In genomic region chr20:19137641-19138040, GRCh38 we compare ENCODE assay signal across 25 cellular contexts.
A peak's percentile ranks its signal among the peaks of the same experiment; 100 is the strongest.
DNase-seq lines count a peak whose midpoint lies in the region; ATAC-seq and TF ChIP-seq lines count a peak whose summit lies in the region.
"Had no signal": no experiment of that assay in that cellular context is flagged by ENCODE, and none has a peak within 500 bp of the region (broad histone marks: within the 10 kb centered on the region; RNA-seq: fewer than 3 reads in every experiment).

No MANE protein-coding gene starts in this region.

- intact Hi-C loops in thyroid gland (cut with DNase I): no loop called here

- H3K4me1 ChIP-seq in thyroid gland: no peaks in the 10 kb centered on the region
- H3K4me1 ChIP-seq in CD8-positive, alpha-beta memory T cell (ENCODE audit: insufficient read depth, low read length): no peaks in the 10 kb centered on the region
- H3K4me1 ChIP-seq: adrenal gland, esophagus muscularis mucosa, prostate gland had no signal

- 77 to 79% methylated on average over 3 of the region's 3 CpGs for WGBS in thyroid gland, 2 donors

- H3K36me3 Mint-ChIP-seq in CD8-positive, alpha-beta memory T cell: peaks cover 0 to 2% (median 0%) of the 10 kb centered on the region in 3 donors
- H3K36me3 Mint-ChIP-seq: activated CD8-positive, alpha-beta memory T cell treated with anti-CD3 and anti-CD28 coated beads, Interleukin-2, amount 10 ng/mL, durations not matched to agents 7 days and 5 days had no signal

- TF ChIP-seq CTCF in thyroid gland (IDR thresholded peaks at IDR 0.05): no peak

- POLR2A ChIA-PET in CD8-positive, alpha-beta memory T cell (lab: Charles Lee): no interaction called here

- DNase-seq in DMS153 (lab: John Stamatoyannopoulos, UW): peak; percentile 79
- peak; percentile 39 for DNase-seq in NCI-H128 (lab: John Stamatoyannopoulos, UW; ENCODE audit: unreplicated experiment)
- DNase-seq in NCI-H510A (lab: John Stamatoyannopoulos, UW): peak; percentile 93
- DNase-seq in astrocyte of the hippocampus (ENCODE audit: low read depth, low spot score): peak; percentile 0
- DNase-seq in thyroid gland: no peak
- no peak for DNase-seq in CD8-positive, alpha-beta memory T cell
- DNase-seq: activated CD4-positive, alpha-beta T cell treated with anti-CD3 and anti-CD28 coated beads, Interleukin-2, amount 10 ng/mL, durations not matched to agents 7 days and 5 days; activated CD8-positive, alpha-beta memory T cell treated with anti-CD3 and anti-CD28 coated beads, Interleukin-2, amount 10 ng/mL, durations not matched to agents 7 days and 5 days; activated naive CD4-positive, alpha-beta T cell treated with Interleukin-2 at 50 U/mL for 16 hours; activated T-cell treated with anti-CD3 and anti-CD28 coated beads, Interleukin-2, amount 50 U/mL, for 72 hours; adrenal gland; brain microvascular endothelial cell; endodermal cell; GF-D8; HFFc6; left cardiac atrium; NCI-H1048 had no signal

- no peaks in the 10 kb centered on the region for H3K36me3 ChIP-seq in thyroid gland
- no peaks in the 10 kb centered on the region for H3K36me3 ChIP-seq in CD8-positive, alpha-beta memory T cell (ENCODE audit: insufficient read depth, low read length)
- H3K36me3 ChIP-seq: adrenal gland, brain microvascular endothelial cell, esophagus muscularis mucosa, neutrophil, prostate gland had no signal

- H3K4me3 Mint-ChIP-seq in CD8-positive, alpha-beta memory T cell: no peak overlapping the region
- H3K4me3 Mint-ChIP-seq: activated CD4-positive, alpha-beta T cell treated with anti-CD3 and anti-CD28 coated beads, Interleukin-2, amount 10 ng/mL, durations not matched to agents 7 days and 5 days; activated CD8-positive, alpha-beta memory T cell treated with anti-CD3 and anti-CD28 coated beads, Interleukin-2, amount 10 ng/mL, durations not matched to agents 7 days and 5 days; activated T-cell treated with anti-CD3 and anti-CD28 coated beads, Interleukin-2, amount 50 U/mL, for 72 hours; endodermal cell; HFFc6; T-helper 2 cell treated with Interferon-gamma antibody and Interleukin-4, amounts not matched to agents 5 μg/mL and 100 μg/mL, for 36 hours had no signal

- no peaks in the 10 kb centered on the region for H3K9me3 ChIP-seq in thyroid gland
- H3K9me3 ChIP-seq in CD8-positive, alpha-beta memory T cell (ENCODE audit: low read length): no peaks in the 10 kb centered on the region
- H3K9me3 ChIP-seq: adrenal gland, prostate gland had no signal

- CTCF ChIA-PET in CD8-positive, alpha-beta memory T cell (lab: Charles Lee): no interaction called here

- H3K4me3 ChIP-seq in thyroid gland (replicated peaks in 1 of 3): no peak overlapping the region
- H3K4me3 ChIP-seq in CD8-positive, alpha-beta memory T cell (ENCODE audit: low read length): no peak overlapping the region
- H3K4me3 ChIP-seq: adrenal gland, esophagus muscularis mucosa, prostate gland had no signal

- no peaks in the 10 kb centered on the region for H3K27me3 ChIP-seq in thyroid gland
- H3K27me3 ChIP-seq in CD8-positive, alpha-beta memory T cell (ENCODE audit: insufficient read depth, low read length, poor library complexity, severe bottlenecking): no peaks in the 10 kb centered on the region
- H3K27me3 ChIP-seq: adrenal gland, brain microvascular endothelial cell, esophagus muscularis mucosa, neutrophil had no signal

- H3K27ac ChIP-seq in thyroid gland: no peak overlapping the region
- H3K27ac ChIP-seq in CD8-positive, alpha-beta memory T cell (ENCODE audit: low read depth, low read length): no peak overlapping the region
- H3K27ac ChIP-seq: adrenal gland, brain microvascular endothelial cell, C4-2B, esophagus muscularis mucosa, neutrophil, prostate gland, VCaP had no signal

- TF ChIP-seq POLR2A in thyroid gland (IDR thresholded peaks at IDR 0.05): no peak

- peaks cover 0 to 8% (median 6%) of the 10 kb centered on the region in 5 donors for H3K9me3 Mint-ChIP-seq in CD8-positive, alpha-beta memory T cell
- H3K9me3 Mint-ChIP-seq: activated CD4-positive, alpha-beta T cell treated with anti-CD3 and anti-CD28 coated beads, Interleukin-2, amount 10 ng/mL, durations not matched to agents 7 days and 5 days had no signal

- H3K4me1 Mint-ChIP-seq in CD8-positive, alpha-beta memory T cell: no peaks in the 10 kb centered on the region
- H3K4me1 Mint-ChIP-seq: activated CD4-positive, alpha-beta T cell treated with anti-CD3 and anti-CD28 coated beads, Interleukin-2, amount 10 ng/mL, durations not matched to agents 7 days and 5 days; activated CD8-positive, alpha-beta memory T cell treated with anti-CD3 and anti-CD28 coated beads, Interleukin-2, amount 10 ng/mL, durations not matched to agents 7 days and 5 days; endodermal cell had no signal

- ATAC-seq in GM19035 (IDR thresholded peaks at IDR 0.05; ENCODE audit: unreplicated experiment): no peak
- no peak for ATAC-seq in HG03520 (IDR thresholded peaks at IDR 0.05; ENCODE audit: unreplicated experiment)
- ATAC-seq: activated CD8-positive, alpha-beta memory T cell treated with anti-CD3 and anti-CD28 coated beads, Interleukin-2, amount 10 ng/mL, durations not matched to agents 7 days and 5 days; activated T-cell treated with anti-CD3 and anti-CD28 coated beads, Interleukin-2, amount 50 U/mL, for 72 hours; left cardiac atrium had no signal

- H3K27ac Mint-ChIP-seq in CD8-positive, alpha-beta memory T cell: no peak overlapping the region
- H3K27ac Mint-ChIP-seq: activated CD4-positive, alpha-beta T cell treated with anti-CD3 and anti-CD28 coated beads, Interleukin-2, amount 10 ng/mL, durations not matched to agents 7 days and 5 days; activated CD8-positive, alpha-beta memory T cell treated with anti-CD3 and anti-CD28 coated beads, Interleukin-2, amount 10 ng/mL, durations not matched to agents 7 days and 5 days; activated T-cell treated with anti-CD3 and anti-CD28 coated beads, Interleukin-2, amount 50 U/mL, for 72 hours; endodermal cell; HFFc6; T-helper 2 cell treated with Interferon-gamma antibody and Interleukin-4, amounts not matched to agents 5 μg/mL and 100 μg/mL, for 36 hours had no signal

- peaks cover 7 to 9% of the 10 kb centered on the region in 2 donors for H3K27me3 Mint-ChIP-seq in CD8-positive, alpha-beta memory T cell
- H3K27me3 Mint-ChIP-seq: activated CD4-positive, alpha-beta T cell treated with anti-CD3 and anti-CD28 coated beads, Interleukin-2, amount 10 ng/mL, durations not matched to agents 7 days and 5 days; activated CD8-positive, alpha-beta memory T cell treated with anti-CD3 and anti-CD28 coated beads, Interleukin-2, amount 10 ng/mL, durations not matched to agents 7 days and 5 days had no signal

Comparison
In these comparisons a context has a peak if more than half of its experiments do, and no peak if none do; other contexts are left out.
1. DNase-seq: peak in DMS153 (single experiment), NCI-H128 (single experiment), NCI-H510A (single experiment) and astrocyte of the hippocampus (single experiment); none in thyroid gland (0 of 2) and CD8-positive, alpha-beta memory T cell (0 of 5).